7 cellular contexts compared by ENCODE assay signal in the genomic region with DNA sequence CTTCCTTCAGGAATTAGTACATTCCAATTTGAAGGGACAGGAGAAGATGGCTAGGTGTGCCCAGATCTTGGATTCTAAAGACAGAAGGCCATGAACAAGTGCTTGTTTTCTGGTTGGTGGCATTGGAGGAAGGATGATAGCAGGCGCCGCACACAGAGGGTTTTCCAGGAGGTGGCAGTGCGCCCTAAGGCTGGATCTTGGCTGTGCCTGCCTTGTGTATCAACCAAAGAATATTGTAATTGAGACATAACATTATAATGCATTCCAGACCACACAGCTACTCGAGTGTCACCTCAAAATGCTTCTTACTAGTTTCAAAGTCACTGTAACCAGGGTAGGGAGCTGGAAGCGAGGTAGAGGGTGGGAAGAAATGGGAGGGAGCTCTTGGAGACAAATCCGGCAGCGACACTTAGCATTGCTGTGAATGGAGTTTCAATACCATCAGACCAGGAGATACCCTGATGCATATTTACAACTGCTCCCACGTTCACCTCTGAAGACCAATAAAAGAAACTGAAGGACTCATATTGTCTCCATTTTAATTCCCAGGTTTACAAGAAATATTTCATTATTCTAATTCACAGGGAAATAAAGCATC. TPM values are rescaled to one million over a fixed set of nuclear protein-coding genes. Genes with fewer than 3 reads are reported as not detected.
DNase-seq lines count a peak whose midpoint lies in the region; FAIRE-seq and TF ChIP-seq lines count a peak whose summit lies in the region.

No MANE protein-coding gene starts in this region.

- H3K4me3 ChIP-seq in GM12875 (ENCODE audit: low read depth, low read length) (no peak overlapping the region), WERI-Rb-1 (ENCODE audit: low read depth, low read length) (no peak overlapping the region), bronchial epithelial cell (ENCODE audit: low read depth, low read length) (no peak overlapping the region), OCI-LY7 (ENCODE audit: low read depth, low read length, poor library complexity, severe bottlenecking) (no peak overlapping the region)

- intact Hi-C loops in OCI-LY7 (cut with micrococcal nuclease; ENCODE audit: unreplicated experiment) = loop anchor here (10.0 kb wide), 1 partner anchor 493 kb away; no protein-coding TSS in a partner anchor

- H3K79me2 ChIP-seq in OCI-LY7 (ENCODE audit: insufficient read depth, low read depth, low read length) = no peaks in the 10 kb centered on the region

- DNase-seq in NCI-H2081 treated with DMSO at 0.1 percent for 48 hours (lab: John Stamatoyannopoulos, UW) (peak; percentile 60), WERI-Rb-1 (peak; percentile 63), bronchial epithelial cell (ENCODE audit: low read depth) (peak; percentile 52), inferior parietal cortex (ENCODE audit: extremely low spot score) (peak; percentile 92), OCI-LY7 (ENCODE audit: low spot score) (no peak)
- DNase-seq in stimulated activated CD4-positive, alpha-beta T cell treated with anti-CD3 and anti-CD28 coated beads, Interleukin-15, amount 100 ng/mL, for 24 hours = peak; percentile 58

- POLR2A ChIA-PET in OCI-LY7 (lab: Charles Lee) = no interaction called here

- CTCF ChIA-PET in OCI-LY7 (lab: Charles Lee; ENCODE audit: unreplicated experiment) = no interaction called here

- no peak overlapping the region for H2AFZ ChIP-seq in OCI-LY7 (ENCODE audit: low read length)

- H3K27me3 ChIP-seq in WERI-Rb-1 (ENCODE audit: insufficient read depth, low read depth, severe bottlenecking) (no peaks in the 10 kb centered on the region), bronchial epithelial cell (ENCODE audit: control insufficient read depth, insufficient read depth, low read length) (no peaks in the 10 kb centered on the region)

- no peaks in the 10 kb centered on the region for H3K9me2 ChIP-seq in OCI-LY7 (ENCODE audit: insufficient read depth, low read length)

- no peak overlapping the region for H3K4me2 ChIP-seq in OCI-LY7 (ENCODE audit: low read length)

- no peak for FAIRE-seq in bronchial epithelial cell (lab: Jason Lieb, UNC)

- H3K36me3 ChIP-seq in WERI-Rb-1 (no peaks in the 10 kb centered on the region), bronchial epithelial cell (ENCODE audit: control insufficient read depth, insufficient read depth, low read length) (no peaks in the 10 kb centered on the region), OCI-LY7 (ENCODE audit: insufficient read depth, low read length) (no peaks in the 10 kb centered on the region)

- H4K20me1 ChIP-seq in OCI-LY7 (ENCODE audit: insufficient read depth, low read length) = no peaks in the 10 kb centered on the region

- TF ChIP-seq CTCF in GM12875 (IDR thresholded peaks at IDR 0.05; ENCODE audit: borderline replicate concordance, insufficient read depth, low read depth, low read length) (peak; percentile 57), WERI-Rb-1 (IDR thresholded peaks at IDR 0.05; ENCODE audit: low read depth, low read length) (peak; percentile 84), bronchial epithelial cell (IDR thresholded peaks at IDR 0.05; ENCODE audit: insufficient read depth, low read length, severe bottlenecking) (peak; percentile 88), OCI-LY7 (conservative IDR thresholded peaks at IDR 0.05; ENCODE audit: low read length) (no peak)

- no TSS peak for BruUV-seq in OCI-LY7 (replicated peaks; lab: Mats Ljungman, UMichigan)

- H3K4me1 ChIP-seq in OCI-LY7 (ENCODE audit: insufficient read depth, low read length, poor library complexity, severe bottlenecking) = no peaks in the 10 kb centered on the region

- H3K9me3 ChIP-seq in WERI-Rb-1 (ENCODE audit: severe bottlenecking) (no peaks in the 10 kb centered on the region), OCI-LY7 (ENCODE audit: low read length) (no peaks in the 10 kb centered on the region)

- H3K27ac ChIP-seq in WERI-Rb-1 (no peak overlapping the region), OCI-LY7 (ENCODE audit: low read depth, low read length, poor library complexity, severe bottlenecking) (no peak overlapping the region)

RNA-seq across cellular contexts. Expression of a gene that starts 42.5 kb away (rescaled TPM):
- total RNA-seq in bronchial epithelial cell = 0.13 TPM in 1 of 2 replicates, not detected in the other
- not detected in 2 replicates for total RNA-seq in OCI-LY7 (2014; rRNA removed; shearing (Covaris generic))
- not detected in 2 replicates for total RNA-seq in OCI-LY7 (2022)
